1 cellular context compared by ENCODE assay signal in the genomic region with DNA sequence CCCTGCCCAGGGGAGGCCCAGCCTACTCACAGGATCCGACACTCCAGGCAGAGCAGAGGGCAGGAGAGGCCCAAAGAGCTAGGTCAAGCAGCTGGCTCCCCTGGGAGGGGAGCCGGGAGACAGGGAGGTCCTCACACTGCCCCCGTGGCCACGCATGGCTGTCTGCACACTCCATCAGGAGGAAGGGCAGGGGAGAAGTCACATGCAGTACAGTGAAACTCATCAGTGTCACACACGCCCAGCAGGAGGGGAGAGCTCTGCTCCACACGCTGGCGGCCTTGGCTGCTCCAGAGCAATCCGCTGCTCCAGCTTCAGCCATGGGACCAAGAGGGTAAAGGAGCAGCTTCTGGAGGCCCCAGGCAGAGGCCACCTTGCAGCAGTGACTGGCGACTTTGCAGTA.
TF ChIP-seq lines count a peak whose summit lies in the region.

No MANE protein-coding gene starts in this region.

TF ChIP-seq in GM23338, 12 proteins besides CTCF, POLR2A, EP300 and RAD21 (continued from another document):
- TF ChIP-seq, protein P1, sequence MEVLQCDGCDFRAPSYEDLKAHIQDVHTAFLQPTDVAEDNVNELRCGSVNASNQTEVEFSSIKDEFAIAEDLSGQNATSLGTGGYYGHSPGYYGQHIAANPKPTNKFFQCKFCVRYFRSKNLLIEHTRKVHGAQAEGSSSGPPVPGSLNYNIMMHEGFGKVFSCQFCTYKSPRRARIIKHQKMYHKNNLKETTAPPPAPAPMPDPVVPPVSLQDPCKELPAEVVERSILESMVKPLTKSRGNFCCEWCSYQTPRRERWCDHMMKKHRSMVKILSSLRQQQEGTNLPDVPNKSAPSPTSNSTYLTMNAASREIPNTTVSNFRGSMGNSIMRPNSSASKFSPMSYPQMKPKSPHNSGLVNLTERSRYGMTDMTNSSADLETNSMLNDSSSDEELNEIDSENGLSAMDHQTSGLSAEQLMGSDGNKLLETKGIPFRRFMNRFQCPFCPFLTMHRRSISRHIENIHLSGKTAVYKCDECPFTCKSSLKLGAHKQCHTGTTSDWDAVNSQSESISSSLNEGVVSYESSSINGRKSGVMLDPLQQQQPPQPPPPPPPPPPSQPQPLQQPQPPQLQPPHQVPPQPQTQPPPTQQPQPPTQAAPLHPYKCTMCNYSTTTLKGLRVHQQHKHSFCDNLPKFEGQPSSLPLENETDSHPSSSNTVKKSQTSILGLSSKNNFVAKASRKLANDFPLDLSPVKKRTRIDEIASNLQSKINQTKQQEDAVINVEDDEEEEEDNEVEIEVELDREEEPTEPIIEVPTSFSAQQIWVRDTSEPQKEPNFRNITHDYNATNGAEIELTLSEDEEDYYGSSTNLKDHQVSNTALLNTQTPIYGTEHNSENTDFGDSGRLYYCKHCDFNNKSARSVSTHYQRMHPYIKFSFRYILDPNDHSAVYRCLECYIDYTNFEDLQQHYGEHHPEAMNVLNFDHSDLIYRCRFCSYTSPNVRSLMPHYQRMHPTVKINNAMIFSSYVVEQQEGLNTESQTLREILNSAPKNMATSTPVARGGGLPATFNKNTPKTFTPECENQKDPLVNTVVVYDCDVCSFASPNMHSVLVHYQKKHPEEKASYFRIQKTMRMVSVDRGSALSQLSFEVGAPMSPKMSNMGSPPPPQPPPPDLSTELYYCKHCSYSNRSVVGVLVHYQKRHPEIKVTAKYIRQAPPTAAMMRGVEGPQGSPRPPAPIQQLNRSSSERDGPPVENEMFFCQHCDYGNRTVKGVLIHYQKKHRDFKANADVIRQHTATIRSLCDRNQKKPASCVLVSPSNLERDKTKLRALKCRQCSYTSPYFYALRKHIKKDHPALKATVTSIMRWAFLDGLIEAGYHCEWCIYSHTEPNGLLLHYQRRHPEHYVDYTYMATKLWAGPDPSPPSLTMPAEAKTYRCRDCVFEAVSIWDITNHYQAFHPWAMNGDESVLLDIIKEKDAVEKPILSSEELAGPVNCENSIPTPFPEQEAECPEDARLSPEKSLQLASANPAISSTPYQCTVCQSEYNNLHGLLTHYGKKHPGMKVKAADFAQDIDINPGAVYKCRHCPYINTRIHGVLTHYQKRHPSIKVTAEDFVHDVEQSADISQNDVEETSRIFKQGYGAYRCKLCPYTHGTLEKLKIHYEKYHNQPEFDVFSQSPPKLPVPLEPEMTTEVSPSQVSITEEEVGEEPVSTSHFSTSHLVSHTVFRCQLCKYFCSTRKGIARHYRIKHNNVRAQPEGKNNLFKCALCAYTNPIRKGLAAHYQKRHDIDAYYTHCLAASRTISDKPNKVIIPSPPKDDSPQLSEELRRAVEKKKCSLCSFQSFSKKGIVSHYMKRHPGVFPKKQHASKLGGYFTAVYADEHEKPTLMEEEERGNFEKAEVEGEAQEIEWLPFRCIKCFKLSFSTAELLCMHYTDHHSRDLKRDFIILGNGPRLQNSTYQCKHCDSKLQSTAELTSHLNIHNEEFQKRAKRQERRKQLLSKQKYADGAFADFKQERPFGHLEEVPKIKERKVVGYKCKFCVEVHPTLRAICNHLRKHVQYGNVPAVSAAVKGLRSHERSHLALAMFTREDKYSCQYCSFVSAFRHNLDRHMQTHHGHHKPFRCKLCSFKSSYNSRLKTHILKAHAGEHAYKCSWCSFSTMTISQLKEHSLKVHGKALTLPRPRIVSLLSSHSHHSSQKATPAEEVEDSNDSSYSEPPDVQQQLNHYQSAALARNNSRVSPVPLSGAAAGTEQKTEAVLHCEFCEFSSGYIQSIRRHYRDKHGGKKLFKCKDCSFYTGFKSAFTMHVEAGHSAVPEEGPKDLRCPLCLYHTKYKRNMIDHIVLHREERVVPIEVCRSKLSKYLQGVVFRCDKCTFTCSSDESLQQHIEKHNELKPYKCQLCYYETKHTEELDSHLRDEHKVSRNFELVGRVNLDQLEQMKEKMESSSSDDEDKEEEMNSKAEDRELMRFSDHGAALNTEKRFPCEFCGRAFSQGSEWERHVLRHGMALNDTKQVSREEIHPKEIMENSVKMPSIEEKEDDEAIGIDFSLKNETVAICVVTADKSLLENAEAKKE (CRISPR knock-in tag; IDR thresholded peaks at IDR 0.05): no peak
- no peak for TF ChIP-seq CREB1 (CRISPR knock-in tag; IDR thresholded peaks at IDR 0.05; ENCODE audit: low read depth)
- TF ChIP-seq, protein P2, sequence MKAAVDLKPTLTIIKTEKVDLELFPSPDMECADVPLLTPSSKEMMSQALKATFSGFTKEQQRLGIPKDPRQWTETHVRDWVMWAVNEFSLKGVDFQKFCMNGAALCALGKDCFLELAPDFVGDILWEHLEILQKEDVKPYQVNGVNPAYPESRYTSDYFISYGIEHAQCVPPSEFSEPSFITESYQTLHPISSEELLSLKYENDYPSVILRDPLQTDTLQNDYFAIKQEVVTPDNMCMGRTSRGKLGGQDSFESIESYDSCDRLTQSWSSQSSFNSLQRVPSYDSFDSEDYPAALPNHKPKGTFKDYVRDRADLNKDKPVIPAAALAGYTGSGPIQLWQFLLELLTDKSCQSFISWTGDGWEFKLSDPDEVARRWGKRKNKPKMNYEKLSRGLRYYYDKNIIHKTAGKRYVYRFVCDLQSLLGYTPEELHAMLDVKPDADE (IDR thresholded peaks at IDR 0.05): no peak
- TF ChIP-seq, protein P3, sequence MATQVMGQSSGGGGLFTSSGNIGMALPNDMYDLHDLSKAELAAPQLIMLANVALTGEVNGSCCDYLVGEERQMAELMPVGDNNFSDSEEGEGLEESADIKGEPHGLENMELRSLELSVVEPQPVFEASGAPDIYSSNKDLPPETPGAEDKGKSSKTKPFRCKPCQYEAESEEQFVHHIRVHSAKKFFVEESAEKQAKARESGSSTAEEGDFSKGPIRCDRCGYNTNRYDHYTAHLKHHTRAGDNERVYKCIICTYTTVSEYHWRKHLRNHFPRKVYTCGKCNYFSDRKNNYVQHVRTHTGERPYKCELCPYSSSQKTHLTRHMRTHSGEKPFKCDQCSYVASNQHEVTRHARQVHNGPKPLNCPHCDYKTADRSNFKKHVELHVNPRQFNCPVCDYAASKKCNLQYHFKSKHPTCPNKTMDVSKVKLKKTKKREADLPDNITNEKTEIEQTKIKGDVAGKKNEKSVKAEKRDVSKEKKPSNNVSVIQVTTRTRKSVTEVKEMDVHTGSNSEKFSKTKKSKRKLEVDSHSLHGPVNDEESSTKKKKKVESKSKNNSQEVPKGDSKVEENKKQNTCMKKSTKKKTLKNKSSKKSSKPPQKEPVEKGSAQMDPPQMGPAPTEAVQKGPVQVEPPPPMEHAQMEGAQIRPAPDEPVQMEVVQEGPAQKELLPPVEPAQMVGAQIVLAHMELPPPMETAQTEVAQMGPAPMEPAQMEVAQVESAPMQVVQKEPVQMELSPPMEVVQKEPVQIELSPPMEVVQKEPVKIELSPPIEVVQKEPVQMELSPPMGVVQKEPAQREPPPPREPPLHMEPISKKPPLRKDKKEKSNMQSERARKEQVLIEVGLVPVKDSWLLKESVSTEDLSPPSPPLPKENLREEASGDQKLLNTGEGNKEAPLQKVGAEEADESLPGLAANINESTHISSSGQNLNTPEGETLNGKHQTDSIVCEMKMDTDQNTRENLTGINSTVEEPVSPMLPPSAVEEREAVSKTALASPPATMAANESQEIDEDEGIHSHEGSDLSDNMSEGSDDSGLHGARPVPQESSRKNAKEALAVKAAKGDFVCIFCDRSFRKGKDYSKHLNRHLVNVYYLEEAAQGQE (IDR thresholded peaks at IDR 0.05; ENCODE audit: unreplicated experiment): no peak
- no peak for TF ChIP-seq POLR2AphosphoS5 (IDR thresholded peaks at IDR 0.05; ENCODE audit: low read depth)
- TF ChIP-seq STAT1 (IDR thresholded peaks at IDR 0.05; ENCODE audit: unreplicated experiment): no peak
- TF ChIP-seq ZNF114 (CRISPR knock-in tag; IDR thresholded peaks at IDR 0.05): no peak
- TF ChIP-seq JUNB (IDR thresholded peaks at IDR 0.05; ENCODE audit: unreplicated experiment): no peak
- TF ChIP-seq EZH2 (IDR thresholded peaks at IDR 0.05; ENCODE audit: low read depth, unreplicated experiment): no peak
- no peak for TF ChIP-seq NANOG (IDR thresholded peaks at IDR 0.05; ENCODE audit: borderline replicate concordance)
- no peak for TF ChIP-seq ZNF331 (CRISPR knock-in tag; IDR thresholded peaks at IDR 0.05; ENCODE audit: low read depth)
